In genomic region chr15:64653757-64654156, GRCh38 we compare ENCODE assay signal across 8 cellular contexts.
A peak's percentile ranks its signal among the peaks of the same experiment; 100 is the strongest.
DNase-seq lines count a peak whose midpoint lies in the region; ATAC-seq and TF ChIP-seq lines count a peak whose summit lies in the region.

No MANE protein-coding gene starts in this region.

- 40 to 48% (median 44%) methylated on average over 3 of the region's 3 CpGs for WGBS in adrenal gland, 4 donors

- H3K36me3 ChIP-seq in adrenal gland (replicated peaks in 1 of 2), result no peaks in the 10 kb centered on the region

- peaks cover 0 to 12% of the 10 kb centered on the region in 2 donors for H3K4me1 ChIP-seq in adrenal gland (replicated peaks in 1 of 2)

- no peak overlapping the region for H3K27ac ChIP-seq in adrenal gland

- H3K27me3 ChIP-seq in adrenal gland, result no peaks in the 10 kb centered on the region

- ATAC-seq in GM18519 (IDR thresholded peaks at IDR 0.05; ENCODE audit: low FRiP score, unreplicated experiment) (no peak), GM21367 (IDR thresholded peaks at IDR 0.05; ENCODE audit: unreplicated experiment) (no peak), HG03460 (IDR thresholded peaks at IDR 0.05; ENCODE audit: unreplicated experiment) (no peak)

- no peak for TF ChIP-seq EP300 in Ishikawa (IDR thresholded peaks at IDR 0.05; ENCODE audit: borderline replicate concordance)

- DNase-seq in CD1c-positive myeloid dendritic cell (ENCODE audit: extremely low spot score), result peak; percentile 19
- no peak for DNase-seq in adrenal gland
- DNase-seq in lung microvascular endothelial cell (ENCODE audit: low read depth in 2 of 2), result peak; percentile 27 to 45
- no peak for DNase-seq in stimulated activated CD4-positive, alpha-beta T cell treated with anti-CD3 and anti-CD28 coated beads, Interleukin-2, amount 100 ng/mL, for 48 hours

- no peak overlapping the region for H3K4me3 ChIP-seq in adrenal gland

- peak; percentile 42 for TF ChIP-seq RAD21 in Ishikawa (IDR thresholded peaks at IDR 0.05; ENCODE audit: low read depth)

- no peak for TF ChIP-seq POLR2A in adrenal gland (IDR thresholded peaks at IDR 0.05)

- H3K9me3 ChIP-seq in adrenal gland (replicated peaks in 1 of 3), result no peaks in the 10 kb centered on the region

- intact Hi-C loops in adrenal gland (cut with DNase I), result no loop called here

- peak; percentile 19 to 67 (median 47) for TF ChIP-seq CTCF in adrenal gland (IDR thresholded peaks at IDR 0.05)

TF ChIP-seq in Ishikawa, 13 proteins besides CTCF, POLR2A, EP300 and RAD21:
- TF ChIP-seq TAF1 (IDR thresholded peaks at IDR 0.05; ENCODE audit: low read depth), result no peak
- TF ChIP-seq CEBPB (IDR thresholded peaks at IDR 0.05), result no peak
- no peak for TF ChIP-seq FOXM1 (IDR thresholded peaks at IDR 0.05; ENCODE audit: borderline replicate concordance, low read depth)
- TF ChIP-seq TCF12 (IDR thresholded peaks at IDR 0.05; ENCODE audit: low read depth), result no peak
- no peak for TF ChIP-seq YY1 (IDR thresholded peaks at IDR 0.05; ENCODE audit: low read depth)
- no peak for TF ChIP-seq NFIC (IDR thresholded peaks at IDR 0.05)
- TF ChIP-seq MAX (IDR thresholded peaks at IDR 0.05), result no peak
- no peak for TF ChIP-seq CREB1 (IDR thresholded peaks at IDR 0.05; ENCODE audit: low read depth)
- TF ChIP-seq USF1 (IDR thresholded peaks at IDR 0.05), result no peak
- no peak for TF ChIP-seq ZBTB7A (IDR thresholded peaks at IDR 0.05; ENCODE audit: low read depth)
- no peak for TF ChIP-seq REST (IDR thresholded peaks at IDR 0.05; ENCODE audit: low read depth)

Comparison
In these comparisons a context has a peak if more than half of its experiments do, and no peak if none do; other contexts are left out.
1. DNase-seq: peak in CD1c-positive myeloid dendritic cell (single experiment) and lung microvascular endothelial cell (2 of 2); none in adrenal gland (0 of 7) and stimulated activated CD4-positive, alpha-beta T cell treated with anti-CD3 and anti-CD28 coated beads, Interleukin-2, amount 100 ng/mL, for 48 hours (0 of 2).